In the genomic region with DNA sequence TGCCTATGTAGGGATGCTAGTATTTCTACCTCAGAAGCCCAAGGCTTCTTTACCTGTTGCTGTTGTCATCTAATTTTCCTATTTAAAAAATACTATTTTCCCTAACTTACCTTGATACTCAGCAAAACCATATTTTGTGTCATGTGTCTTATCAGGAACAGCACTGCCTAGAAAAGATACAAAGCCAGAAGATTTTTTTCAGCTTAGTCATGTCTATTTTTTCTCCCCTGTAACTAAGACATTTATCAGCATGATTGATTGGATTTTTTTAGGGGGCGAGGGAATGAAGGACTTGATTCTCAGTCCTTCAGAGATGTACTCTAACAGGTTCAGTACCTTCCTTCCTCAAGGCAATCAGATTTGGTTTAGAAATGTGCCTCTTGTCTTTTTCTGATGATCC, we compare ENCODE assay signal across 1 cellular context.
A peak's percentile ranks its signal among the peaks of the same experiment; 100 is the strongest.
TF ChIP-seq lines count a peak whose summit lies in the region.

No MANE protein-coding gene starts in this region.

TF ChIP-seq in K562, 482 proteins besides CTCF, POLR2A, EP300 and RAD21 (continued from another document):
- TF ChIP-seq, protein P1, sequence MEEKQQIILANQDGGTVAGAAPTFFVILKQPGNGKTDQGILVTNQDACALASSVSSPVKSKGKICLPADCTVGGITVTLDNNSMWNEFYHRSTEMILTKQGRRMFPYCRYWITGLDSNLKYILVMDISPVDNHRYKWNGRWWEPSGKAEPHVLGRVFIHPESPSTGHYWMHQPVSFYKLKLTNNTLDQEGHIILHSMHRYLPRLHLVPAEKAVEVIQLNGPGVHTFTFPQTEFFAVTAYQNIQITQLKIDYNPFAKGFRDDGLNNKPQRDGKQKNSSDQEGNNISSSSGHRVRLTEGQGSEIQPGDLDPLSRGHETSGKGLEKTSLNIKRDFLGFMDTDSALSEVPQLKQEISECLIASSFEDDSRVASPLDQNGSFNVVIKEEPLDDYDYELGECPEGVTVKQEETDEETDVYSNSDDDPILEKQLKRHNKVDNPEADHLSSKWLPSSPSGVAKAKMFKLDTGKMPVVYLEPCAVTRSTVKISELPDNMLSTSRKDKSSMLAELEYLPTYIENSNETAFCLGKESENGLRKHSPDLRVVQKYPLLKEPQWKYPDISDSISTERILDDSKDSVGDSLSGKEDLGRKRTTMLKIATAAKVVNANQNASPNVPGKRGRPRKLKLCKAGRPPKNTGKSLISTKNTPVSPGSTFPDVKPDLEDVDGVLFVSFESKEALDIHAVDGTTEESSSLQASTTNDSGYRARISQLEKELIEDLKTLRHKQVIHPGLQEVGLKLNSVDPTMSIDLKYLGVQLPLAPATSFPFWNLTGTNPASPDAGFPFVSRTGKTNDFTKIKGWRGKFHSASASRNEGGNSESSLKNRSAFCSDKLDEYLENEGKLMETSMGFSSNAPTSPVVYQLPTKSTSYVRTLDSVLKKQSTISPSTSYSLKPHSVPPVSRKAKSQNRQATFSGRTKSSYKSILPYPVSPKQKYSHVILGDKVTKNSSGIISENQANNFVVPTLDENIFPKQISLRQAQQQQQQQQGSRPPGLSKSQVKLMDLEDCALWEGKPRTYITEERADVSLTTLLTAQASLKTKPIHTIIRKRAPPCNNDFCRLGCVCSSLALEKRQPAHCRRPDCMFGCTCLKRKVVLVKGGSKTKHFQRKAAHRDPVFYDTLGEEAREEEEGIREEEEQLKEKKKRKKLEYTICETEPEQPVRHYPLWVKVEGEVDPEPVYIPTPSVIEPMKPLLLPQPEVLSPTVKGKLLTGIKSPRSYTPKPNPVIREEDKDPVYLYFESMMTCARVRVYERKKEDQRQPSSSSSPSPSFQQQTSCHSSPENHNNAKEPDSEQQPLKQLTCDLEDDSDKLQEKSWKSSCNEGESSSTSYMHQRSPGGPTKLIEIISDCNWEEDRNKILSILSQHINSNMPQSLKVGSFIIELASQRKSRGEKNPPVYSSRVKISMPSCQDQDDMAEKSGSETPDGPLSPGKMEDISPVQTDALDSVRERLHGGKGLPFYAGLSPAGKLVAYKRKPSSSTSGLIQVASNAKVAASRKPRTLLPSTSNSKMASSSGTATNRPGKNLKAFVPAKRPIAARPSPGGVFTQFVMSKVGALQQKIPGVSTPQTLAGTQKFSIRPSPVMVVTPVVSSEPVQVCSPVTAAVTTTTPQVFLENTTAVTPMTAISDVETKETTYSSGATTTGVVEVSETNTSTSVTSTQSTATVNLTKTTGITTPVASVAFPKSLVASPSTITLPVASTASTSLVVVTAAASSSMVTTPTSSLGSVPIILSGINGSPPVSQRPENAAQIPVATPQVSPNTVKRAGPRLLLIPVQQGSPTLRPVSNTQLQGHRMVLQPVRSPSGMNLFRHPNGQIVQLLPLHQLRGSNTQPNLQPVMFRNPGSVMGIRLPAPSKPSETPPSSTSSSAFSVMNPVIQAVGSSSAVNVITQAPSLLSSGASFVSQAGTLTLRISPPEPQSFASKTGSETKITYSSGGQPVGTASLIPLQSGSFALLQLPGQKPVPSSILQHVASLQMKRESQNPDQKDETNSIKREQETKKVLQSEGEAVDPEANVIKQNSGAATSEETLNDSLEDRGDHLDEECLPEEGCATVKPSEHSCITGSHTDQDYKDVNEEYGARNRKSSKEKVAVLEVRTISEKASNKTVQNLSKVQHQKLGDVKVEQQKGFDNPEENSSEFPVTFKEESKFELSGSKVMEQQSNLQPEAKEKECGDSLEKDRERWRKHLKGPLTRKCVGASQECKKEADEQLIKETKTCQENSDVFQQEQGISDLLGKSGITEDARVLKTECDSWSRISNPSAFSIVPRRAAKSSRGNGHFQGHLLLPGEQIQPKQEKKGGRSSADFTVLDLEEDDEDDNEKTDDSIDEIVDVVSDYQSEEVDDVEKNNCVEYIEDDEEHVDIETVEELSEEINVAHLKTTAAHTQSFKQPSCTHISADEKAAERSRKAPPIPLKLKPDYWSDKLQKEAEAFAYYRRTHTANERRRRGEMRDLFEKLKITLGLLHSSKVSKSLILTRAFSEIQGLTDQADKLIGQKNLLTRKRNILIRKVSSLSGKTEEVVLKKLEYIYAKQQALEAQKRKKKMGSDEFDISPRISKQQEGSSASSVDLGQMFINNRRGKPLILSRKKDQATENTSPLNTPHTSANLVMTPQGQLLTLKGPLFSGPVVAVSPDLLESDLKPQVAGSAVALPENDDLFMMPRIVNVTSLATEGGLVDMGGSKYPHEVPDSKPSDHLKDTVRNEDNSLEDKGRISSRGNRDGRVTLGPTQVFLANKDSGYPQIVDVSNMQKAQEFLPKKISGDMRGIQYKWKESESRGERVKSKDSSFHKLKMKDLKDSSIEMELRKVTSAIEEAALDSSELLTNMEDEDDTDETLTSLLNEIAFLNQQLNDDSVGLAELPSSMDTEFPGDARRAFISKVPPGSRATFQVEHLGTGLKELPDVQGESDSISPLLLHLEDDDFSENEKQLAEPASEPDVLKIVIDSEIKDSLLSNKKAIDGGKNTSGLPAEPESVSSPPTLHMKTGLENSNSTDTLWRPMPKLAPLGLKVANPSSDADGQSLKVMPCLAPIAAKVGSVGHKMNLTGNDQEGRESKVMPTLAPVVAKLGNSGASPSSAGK (IDR thresholded peaks at IDR 0.05): no peak
- TF ChIP-seq, protein P2, sequence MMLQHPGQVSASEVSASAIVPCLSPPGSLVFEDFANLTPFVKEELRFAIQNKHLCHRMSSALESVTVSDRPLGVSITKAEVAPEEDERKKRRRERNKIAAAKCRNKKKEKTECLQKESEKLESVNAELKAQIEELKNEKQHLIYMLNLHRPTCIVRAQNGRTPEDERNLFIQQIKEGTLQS (IDR thresholded peaks at IDR 0.05): peak; percentile 57; the same call in 1 of the 2 replicates
- TF ChIP-seq, protein P2 (CRISPR knock-in tag; conservative IDR thresholded peaks at IDR 0.05): no peak
- TF ChIP-seq, protein P3, sequence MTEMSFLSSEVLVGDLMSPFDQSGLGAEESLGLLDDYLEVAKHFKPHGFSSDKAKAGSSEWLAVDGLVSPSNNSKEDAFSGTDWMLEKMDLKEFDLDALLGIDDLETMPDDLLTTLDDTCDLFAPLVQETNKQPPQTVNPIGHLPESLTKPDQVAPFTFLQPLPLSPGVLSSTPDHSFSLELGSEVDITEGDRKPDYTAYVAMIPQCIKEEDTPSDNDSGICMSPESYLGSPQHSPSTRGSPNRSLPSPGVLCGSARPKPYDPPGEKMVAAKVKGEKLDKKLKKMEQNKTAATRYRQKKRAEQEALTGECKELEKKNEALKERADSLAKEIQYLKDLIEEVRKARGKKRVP (CRISPR knock-in tag; IDR thresholded peaks at IDR 0.05): no peak
- TF ChIP-seq XRCC3 (IDR thresholded peaks at IDR 0.05) (no peak), ZNF316 (IDR thresholded peaks at IDR 0.05) (peak; percentile 91), MEF2A (IDR thresholded peaks at IDR 0.05; ENCODE audit: control insufficient read depth, low read depth, low read length) (peak; percentile 54), PRPF4 (IDR thresholded peaks at IDR 0.05; ENCODE audit: insufficient read depth, low read depth, low read length, poor library complexity, severe bottlenecking) (no peak), MTA2 (IDR thresholded peaks at IDR 0.05; ENCODE audit: low read depth) (0 out of 2 replicates have a peak, but pooled peaks have one; percentile 39), LARP7 (IDR thresholded peaks at IDR 0.05) (no peak), FOSL1 (tag; conservative IDR thresholded peaks at IDR 0.05) (peak; percentile 84), ZNF384 (IDR thresholded peaks at IDR 0.05; ENCODE audit: low read depth, low read length) (peak; percentile 67), SMARCA4 (IDR thresholded peaks at IDR 0.05) (peak; percentile 84; the same call in 1 of the 2 replicates), SOX6 (IDR thresholded peaks at IDR 0.05) (0 out of 2 replicates have a peak, but pooled peaks have one; percentile 40), HDAC2 (IDR thresholded peaks at IDR 0.05) (no peak), CBFA2T2 (conservative IDR thresholded peaks at IDR 0.05) (peak; percentile 57), TEAD4 (IDR thresholded peaks at IDR 0.05; ENCODE audit: low read length) (peak; percentile 75), TEAD4 (CRISPR knock-in tag; IDR thresholded peaks at IDR 0.05; ENCODE audit: borderline replicate concordance) (no peak)
- TF ChIP-seq, protein P4, sequence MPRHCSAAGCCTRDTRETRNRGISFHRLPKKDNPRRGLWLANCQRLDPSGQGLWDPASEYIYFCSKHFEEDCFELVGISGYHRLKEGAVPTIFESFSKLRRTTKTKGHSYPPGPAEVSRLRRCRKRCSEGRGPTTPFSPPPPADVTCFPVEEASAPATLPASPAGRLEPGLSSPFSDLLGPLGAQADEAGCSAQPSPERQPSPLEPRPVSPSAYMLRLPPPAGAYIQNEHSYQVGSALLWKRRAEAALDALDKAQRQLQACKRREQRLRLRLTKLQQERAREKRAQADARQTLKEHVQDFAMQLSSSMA (CRISPR knock-in tag; IDR thresholded peaks at IDR 0.05): no peak
- TF ChIP-seq, protein P5, sequence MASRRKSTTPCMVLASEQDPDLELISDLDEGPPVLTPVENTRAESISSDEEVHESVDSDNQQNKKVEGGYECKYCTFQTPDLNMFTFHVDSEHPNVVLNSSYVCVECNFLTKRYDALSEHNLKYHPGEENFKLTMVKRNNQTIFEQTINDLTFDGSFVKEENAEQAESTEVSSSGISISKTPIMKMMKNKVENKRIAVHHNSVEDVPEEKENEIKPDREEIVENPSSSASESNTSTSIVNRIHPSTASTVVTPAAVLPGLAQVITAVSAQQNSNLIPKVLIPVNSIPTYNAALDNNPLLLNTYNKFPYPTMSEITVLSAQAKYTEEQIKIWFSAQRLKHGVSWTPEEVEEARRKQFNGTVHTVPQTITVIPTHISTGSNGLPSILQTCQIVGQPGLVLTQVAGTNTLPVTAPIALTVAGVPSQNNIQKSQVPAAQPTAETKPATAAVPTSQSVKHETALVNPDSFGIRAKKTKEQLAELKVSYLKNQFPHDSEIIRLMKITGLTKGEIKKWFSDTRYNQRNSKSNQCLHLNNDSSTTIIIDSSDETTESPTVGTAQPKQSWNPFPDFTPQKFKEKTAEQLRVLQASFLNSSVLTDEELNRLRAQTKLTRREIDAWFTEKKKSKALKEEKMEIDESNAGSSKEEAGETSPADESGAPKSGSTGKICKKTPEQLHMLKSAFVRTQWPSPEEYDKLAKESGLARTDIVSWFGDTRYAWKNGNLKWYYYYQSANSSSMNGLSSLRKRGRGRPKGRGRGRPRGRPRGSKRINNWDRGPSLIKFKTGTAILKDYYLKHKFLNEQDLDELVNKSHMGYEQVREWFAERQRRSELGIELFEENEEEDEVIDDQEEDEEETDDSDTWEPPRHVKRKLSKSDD (conservative IDR thresholded peaks at IDR 0.05; ENCODE audit: low read length): no peak
- TF ChIP-seq, protein P6, sequence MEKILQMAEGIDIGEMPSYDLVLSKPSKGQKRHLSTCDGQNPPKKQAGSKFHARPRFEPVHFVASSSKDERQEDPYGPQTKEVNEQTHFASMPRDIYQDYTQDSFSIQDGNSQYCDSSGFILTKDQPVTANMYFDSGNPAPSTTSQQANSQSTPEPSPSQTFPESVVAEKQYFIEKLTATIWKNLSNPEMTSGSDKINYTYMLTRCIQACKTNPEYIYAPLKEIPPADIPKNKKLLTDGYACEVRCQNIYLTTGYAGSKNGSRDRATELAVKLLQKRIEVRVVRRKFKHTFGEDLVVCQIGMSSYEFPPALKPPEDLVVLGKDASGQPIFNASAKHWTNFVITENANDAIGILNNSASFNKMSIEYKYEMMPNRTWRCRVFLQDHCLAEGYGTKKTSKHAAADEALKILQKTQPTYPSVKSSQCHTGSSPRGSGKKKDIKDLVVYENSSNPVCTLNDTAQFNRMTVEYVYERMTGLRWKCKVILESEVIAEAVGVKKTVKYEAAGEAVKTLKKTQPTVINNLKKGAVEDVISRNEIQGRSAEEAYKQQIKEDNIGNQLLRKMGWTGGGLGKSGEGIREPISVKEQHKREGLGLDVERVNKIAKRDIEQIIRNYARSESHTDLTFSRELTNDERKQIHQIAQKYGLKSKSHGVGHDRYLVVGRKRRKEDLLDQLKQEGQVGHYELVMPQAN (IDR thresholded peaks at IDR 0.05; ENCODE audit: borderline replicate concordance): no peak
- TF ChIP-seq, protein P7, sequence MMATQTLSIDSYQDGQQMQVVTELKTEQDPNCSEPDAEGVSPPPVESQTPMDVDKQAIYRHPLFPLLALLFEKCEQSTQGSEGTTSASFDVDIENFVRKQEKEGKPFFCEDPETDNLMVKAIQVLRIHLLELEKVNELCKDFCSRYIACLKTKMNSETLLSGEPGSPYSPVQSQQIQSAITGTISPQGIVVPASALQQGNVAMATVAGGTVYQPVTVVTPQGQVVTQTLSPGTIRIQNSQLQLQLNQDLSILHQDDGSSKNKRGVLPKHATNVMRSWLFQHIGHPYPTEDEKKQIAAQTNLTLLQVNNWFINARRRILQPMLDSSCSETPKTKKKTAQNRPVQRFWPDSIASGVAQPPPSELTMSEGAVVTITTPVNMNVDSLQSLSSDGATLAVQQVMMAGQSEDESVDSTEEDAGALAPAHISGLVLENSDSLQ (IDR thresholded peaks at IDR 0.05): peak; percentile 91
- TF ChIP-seq, protein P8, sequence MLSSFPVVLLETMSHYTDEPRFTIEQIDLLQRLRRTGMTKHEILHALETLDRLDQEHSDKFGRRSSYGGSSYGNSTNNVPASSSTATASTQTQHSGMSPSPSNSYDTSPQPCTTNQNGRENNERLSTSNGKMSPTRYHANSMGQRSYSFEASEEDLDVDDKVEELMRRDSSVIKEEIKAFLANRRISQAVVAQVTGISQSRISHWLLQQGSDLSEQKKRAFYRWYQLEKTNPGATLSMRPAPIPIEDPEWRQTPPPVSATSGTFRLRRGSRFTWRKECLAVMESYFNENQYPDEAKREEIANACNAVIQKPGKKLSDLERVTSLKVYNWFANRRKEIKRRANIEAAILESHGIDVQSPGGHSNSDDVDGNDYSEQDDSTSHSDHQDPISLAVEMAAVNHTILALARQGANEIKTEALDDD (IDR thresholded peaks at IDR 0.05): peak; percentile 36; the same call in 1 of the 2 replicates
